In the genomic region with DNA sequence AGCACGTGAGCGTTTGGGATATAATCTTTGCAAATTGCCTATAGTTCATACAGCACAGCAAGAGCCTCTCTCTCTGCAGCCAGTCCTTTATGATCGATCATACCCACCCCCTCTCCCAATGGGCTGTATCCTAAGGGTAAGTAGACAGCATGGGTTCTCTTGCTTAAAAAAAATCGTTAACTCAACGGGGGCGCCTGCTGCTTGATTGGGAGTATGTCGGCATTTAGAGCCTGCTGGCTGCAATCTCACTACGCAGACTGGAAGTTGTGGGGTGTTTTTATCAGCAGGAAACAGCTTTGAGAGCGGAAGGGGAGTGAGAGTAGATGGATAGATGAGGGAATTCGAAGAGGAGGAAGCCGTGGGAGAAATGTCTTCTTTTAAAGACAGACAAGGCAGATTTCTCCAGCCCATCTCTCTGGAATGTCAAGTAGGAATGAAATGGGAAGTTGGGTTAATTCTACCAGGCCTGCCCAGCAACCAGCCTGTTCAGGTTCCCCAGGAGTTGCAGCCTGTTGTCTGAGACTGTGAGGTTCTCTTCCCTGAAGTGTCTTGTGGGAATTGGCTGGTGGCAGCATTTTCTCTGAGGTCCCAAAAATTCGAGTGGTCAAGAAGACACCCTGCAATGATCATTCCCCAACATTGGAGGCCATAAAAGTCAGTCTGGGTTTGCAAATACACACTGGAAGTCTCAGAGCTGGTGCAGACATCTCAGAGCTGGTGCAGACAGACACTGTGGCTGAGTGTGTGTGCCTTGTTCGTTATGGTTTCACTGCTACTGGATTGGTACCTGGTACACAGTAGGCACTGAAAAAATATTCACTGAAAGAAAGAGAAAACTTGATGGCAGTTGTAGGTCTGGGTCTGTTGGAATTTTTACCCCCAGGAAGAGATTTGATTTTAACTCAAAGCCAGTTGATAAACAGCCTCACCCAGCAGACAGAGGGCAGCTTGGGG, we compare ENCODE assay signal across 12 cellular contexts.
A peak's percentile ranks its signal among the peaks of the same experiment; 100 is the strongest.
DNase-seq lines count a peak whose midpoint lies in the region; ATAC-seq and TF ChIP-seq lines count a peak whose summit lies in the region.
"Had no signal": no experiment of that assay in that cellular context is flagged by ENCODE, and none has a peak within 500 bp of the region (broad histone marks: within the 10 kb centered on the region; RNA-seq: fewer than 3 reads in every experiment).

No MANE protein-coding gene starts in this region.

- peak overlapping the region; percentile 34 for H3K27ac Mint-ChIP-seq in T-helper 2 cell treated with Interferon-gamma antibody and Interleukin-4, amounts not matched to agents 5 μg/mL and 100 μg/mL, for 36 hours
- H3K27ac Mint-ChIP-seq: nephron; stimulated activated effector memory CD8-positive, alpha-beta T cell treated with anti-CD3 and anti-CD28 coated beads, Interleukin-12 subunit alpha, Interleukin-12 subunit beta, amount 100 ng/mL, for 72 hours had no signal

- peak overlapping the region; percentile 84 for H3K4me2 ChIP-seq in Loucy (ENCODE audit: low read depth, low read length, poor library complexity, severe bottlenecking)

- peak; percentile 38; the same call in 1 of the 2 replicates for TF ChIP-seq CTCF in Loucy (conservative IDR thresholded peaks at IDR 0.05; ENCODE audit: low read length)
- TF ChIP-seq CTCF in neutrophil (IDR thresholded peaks at IDR 0.05): no peak

- peak overlapping the region; percentile 61 for H3K27ac ChIP-seq in neutrophil

- H3K4me1 ChIP-seq in Loucy (ENCODE audit: insufficient read depth, low read length, poor library complexity, severe bottlenecking) (peaks cover 78% of the 10 kb centered on the region), neutrophil (ENCODE audit: control insufficient read depth in 1 of 2, insufficient read depth in 1 of 2, low read depth in 1 of 2, low read length in 1 of 2) (peaks cover 18 to 26% of the 10 kb centered on the region in 2 experiments)

- peaks cover 38% of the 10 kb centered on the region for H3K4me1 Mint-ChIP-seq in T-helper 2 cell treated with Interferon-gamma antibody and Interleukin-4, amounts not matched to agents 5 μg/mL and 100 μg/mL, for 36 hours (ENCODE audit: low read depth)

- peaks cover 9% of the 10 kb centered on the region; the same call in 1 of the 2 replicates for H3F3A ChIP-seq in Loucy (ENCODE audit: low read depth)

- ATAC-seq in GM18870 (IDR thresholded peaks at IDR 0.05; ENCODE audit: unreplicated experiment) (no peak), HG02588 (IDR thresholded peaks at IDR 0.05; ENCODE audit: unreplicated experiment) (no peak)
- ATAC-seq: PC-3; stimulated activated effector memory CD8-positive, alpha-beta T cell treated with anti-CD3 and anti-CD28 coated beads, Interleukin-12 subunit alpha, Interleukin-12 subunit beta, amount 100 ng/mL, for 72 hours had no signal

- no peak for DNase-seq in T-helper 2 cell treated with Interferon-gamma antibody and Interleukin-4, amounts not matched to agents 5 μg/mL and 100 μg/mL, for 36 hours (ENCODE audit: low spot score)
- no peak for DNase-seq in T-helper 2 cell
- peak; percentile 10 for DNase-seq in dermis blood vessel endothelial cell
- no peak for DNase-seq in NOMO-1 treated with DMSO at 0.1 percent for 48 hours (lab: John Stamatoyannopoulos, UW; ENCODE audit: unreplicated experiment)
- DNase-seq: NCI-H1694 treated with DMSO at 0.1 percent for 48 hours, PC-3 had no signal

- H2AFZ ChIP-seq in Loucy (ENCODE audit: low read length): no peak overlapping the region

- no peaks in the 10 kb centered on the region for H3K9me3 Mint-ChIP-seq in T-helper 2 cell treated with Interferon-gamma antibody and Interleukin-4, amounts not matched to agents 5 μg/mL and 100 μg/mL, for 36 hours
- H3K9me3 Mint-ChIP-seq: nephron; stimulated activated effector memory CD8-positive, alpha-beta T cell treated with anti-CD3 and anti-CD28 coated beads, Interleukin-12 subunit alpha, Interleukin-12 subunit beta, amount 100 ng/mL, for 72 hours had no signal

- H3K9me3 ChIP-seq in Loucy (ENCODE audit: insufficient read depth, low read depth, low read length) (no peaks in the 10 kb centered on the region), neutrophil (no peaks in the 10 kb centered on the region)

- no peaks in the 10 kb centered on the region for H3K9me2 ChIP-seq in Loucy (replicated peaks; ENCODE audit: low read depth, low read length)

- peaks cover 73% of the 10 kb centered on the region for H3K79me2 ChIP-seq in Loucy (ENCODE audit: insufficient read depth, low read length)

- H3K4me3 ChIP-seq in Loucy (ENCODE audit: low read length, poor library complexity, severe bottlenecking) (peak overlapping the region; percentile 70), neutrophil (ENCODE audit: low read depth in 1 of 2, low read length in 1 of 2) (no peak overlapping the region)

- no peaks in the 10 kb centered on the region for H3K27me3 Mint-ChIP-seq in T-helper 2 cell treated with Interferon-gamma antibody and Interleukin-4, amounts not matched to agents 5 μg/mL and 100 μg/mL, for 36 hours (ENCODE audit: low read depth)

- H3K27me3 ChIP-seq in Loucy (ENCODE audit: insufficient read depth, low read length, poor library complexity, severe bottlenecking): no peaks in the 10 kb centered on the region
- no peaks in the 10 kb centered on the region for H3K27me3 ChIP-seq in neutrophil

- H3K4me3 Mint-ChIP-seq in T-helper 2 cell treated with Interferon-gamma antibody and Interleukin-4, amounts not matched to agents 5 μg/mL and 100 μg/mL, for 36 hours: no peak overlapping the region
- H3K4me3 Mint-ChIP-seq: nephron; stimulated activated effector memory CD8-positive, alpha-beta T cell treated with anti-CD3 and anti-CD28 coated beads, Interleukin-12 subunit alpha, Interleukin-12 subunit beta, amount 100 ng/mL, for 72 hours had no signal

- peak overlapping the region; percentile 81 for H3K9ac ChIP-seq in Loucy (ENCODE audit: low read depth, low read length, poor library complexity, severe bottlenecking)

- H3K36me3 ChIP-seq in Loucy (ENCODE audit: insufficient read depth, low read length) (no peaks in the 10 kb centered on the region), neutrophil (peaks cover 19% of the 10 kb centered on the region)

- no peaks in the 10 kb centered on the region for H4K20me1 ChIP-seq in Loucy (ENCODE audit: insufficient read depth, low read length, poor library complexity, severe bottlenecking)

- peaks cover 9% of the 10 kb centered on the region for H3K36me3 Mint-ChIP-seq in T-helper 2 cell treated with Interferon-gamma antibody and Interleukin-4, amounts not matched to agents 5 μg/mL and 100 μg/mL, for 36 hours (ENCODE audit: low read depth)
